ENCODE assay signal across 11 cellular contexts in the genomic region with DNA sequence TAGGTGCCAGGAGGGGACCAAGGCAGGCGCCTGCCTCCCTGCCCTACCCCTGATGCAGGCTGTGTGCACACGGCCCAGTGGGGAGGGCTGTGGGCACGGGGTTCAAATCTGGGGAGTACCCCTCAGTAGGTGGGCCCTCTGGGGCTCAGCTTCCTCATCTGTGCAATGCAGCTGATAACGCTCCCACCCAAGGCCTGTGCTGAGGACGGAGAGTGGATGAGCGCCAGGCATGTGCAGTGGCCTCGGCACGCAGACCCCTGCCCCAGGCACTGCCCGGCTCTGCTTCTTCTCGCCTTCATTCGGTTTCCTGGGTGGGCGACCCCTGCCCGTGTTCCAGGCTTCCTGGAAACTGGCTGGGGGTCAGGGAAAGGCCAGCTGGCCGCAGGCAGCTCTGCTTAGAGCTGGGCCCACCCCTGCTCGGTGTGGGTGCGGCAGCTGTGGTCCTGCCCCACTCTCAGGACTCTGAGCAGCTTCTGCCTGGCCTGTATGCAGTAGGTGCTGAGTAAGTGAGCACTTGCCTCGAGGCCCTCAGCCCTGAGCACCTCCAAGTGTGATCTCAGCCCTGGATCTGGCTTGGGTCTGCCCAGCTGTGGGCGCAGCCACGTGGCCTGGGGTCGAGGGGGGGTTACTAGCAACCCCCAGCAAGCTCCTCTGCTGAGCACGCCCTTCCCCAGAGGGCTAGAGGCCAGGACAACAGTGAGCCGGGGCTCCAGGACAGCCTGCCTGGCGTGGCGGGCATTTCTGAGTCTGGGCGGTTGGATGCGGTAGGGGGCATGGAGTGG. TPM values are rescaled to one million over a fixed set of nuclear protein-coding genes. Genes with fewer than 3 reads are reported as not detected.
A peak's percentile ranks its signal among the peaks of the same experiment; 100 is the strongest.
DNase-seq lines count a peak whose midpoint lies in the region; ATAC-seq and TF ChIP-seq lines count a peak whose summit lies in the region.
"Had no signal": no experiment of that assay in that cellular context is flagged by ENCODE, and none has a peak within 500 bp of the region (broad histone marks: within the 10 kb centered on the region; RNA-seq: fewer than 3 reads in every experiment).

No MANE protein-coding gene starts in this region.

- no peaks in the 10 kb centered on the region for H3K36me3 Mint-ChIP-seq in GM23338 (ENCODE audit: low read depth)
- no peaks in the 10 kb centered on the region for H3K36me3 Mint-ChIP-seq in naive thymus-derived CD8-positive, alpha-beta T cell
- H3K36me3 Mint-ChIP-seq: CD4-positive, CD25-positive, alpha-beta regulatory T cell had no signal

- no peaks in the 10 kb centered on the region for H4K20me1 ChIP-seq in GM23338 (replicated peaks; ENCODE audit: insufficient read depth)

- TF ChIP-seq CTCF in GM23338 (conservative IDR thresholded peaks at IDR 0.05; ENCODE audit: low read depth in 2 of 2) (no peak), VCaP (conservative IDR thresholded peaks at IDR 0.05) (no peak), GM10248 (IDR thresholded peaks at IDR 0.05; ENCODE audit: control extremely low read depth, extremely low read depth, low read depth, missing control alignments) (no peak)

- H3K9me3 Mint-ChIP-seq in GM23338: no peaks in the 10 kb centered on the region
- H3K9me3 Mint-ChIP-seq in naive thymus-derived CD8-positive, alpha-beta T cell: no peaks in the 10 kb centered on the region
- H3K9me3 Mint-ChIP-seq: CD4-positive, CD25-positive, alpha-beta regulatory T cell; dendritic cell treated with granulocyte-macrophage colony-stimulating factor and Interleukin-4, amounts not matched to agents 40 ng/mL and 50 ng/mL, for 4 days had no signal

- no peak overlapping the region for H3K27ac ChIP-seq in GM23338 (ENCODE audit: low read depth)
- peak overlapping the region; percentile 99; the same call in 1 of the 2 replicates for H3K27ac ChIP-seq in VCaP

- H3K4me1 Mint-ChIP-seq in GM23338: peaks cover 5% of the 10 kb centered on the region; the same call in 1 of the 3 replicates
- peaks cover 7 to 41% (median 28%) of the 10 kb centered on the region in 4 donors for H3K4me1 Mint-ChIP-seq in naive thymus-derived CD8-positive, alpha-beta T cell

- H3K4me1 ChIP-seq in GM23338 (ENCODE audit: insufficient read depth): peaks cover 16% of the 10 kb centered on the region; the same call in 1 of the 2 replicates

- no peak overlapping the region for H2AFZ ChIP-seq in GM23338

- no peak for ATAC-seq in GM23338
- no peak for ATAC-seq in naive thymus-derived CD8-positive, alpha-beta T cell
- no peak for ATAC-seq in GM19351 (IDR thresholded peaks at IDR 0.05; ENCODE audit: unreplicated experiment)
- no peak for ATAC-seq in GM18505 (IDR thresholded peaks at IDR 0.05; ENCODE audit: unreplicated experiment)

- CTCF ChIA-PET in GM10248 (lab: Yijun Ruan, JAX): interaction anchor here (1.3 kb wide), 1 partner anchor 10 kb away, joined by 3 read pairs; no protein-coding TSS in a partner anchor

- H3K27me3 ChIP-seq in GM23338 (ENCODE audit: insufficient read depth): peaks cover 12% of the 10 kb centered on the region; the same call in 1 of the 2 replicates

- peaks cover 20% of the 10 kb centered on the region for H3K27me3 Mint-ChIP-seq in GM23338 (ENCODE audit: insufficient read depth, low read depth, poor library complexity)
- no peaks in the 10 kb centered on the region for H3K27me3 Mint-ChIP-seq in naive thymus-derived CD8-positive, alpha-beta T cell

- DNase-seq in GM23338 (ENCODE audit: low spot score) (no peak), GM10248 (ENCODE audit: extremely low spot score) (no peak)
- DNase-seq in naive thymus-derived CD8-positive, alpha-beta T cell: no peak
- DNase-seq: activated CD4-positive, CD25-positive, alpha-beta regulatory T cell treated with anti-CD3 and anti-CD28 coated beads, Interleukin-2, amount 50 U/mL, for 72 hours had no signal

- H3K79me2 ChIP-seq in GM23338 (replicated peaks; ENCODE audit: insufficient read depth): no peaks in the 10 kb centered on the region

- H3K36me3 ChIP-seq in GM23338 (ENCODE audit: insufficient read depth): no peaks in the 10 kb centered on the region

- H3F3A ChIP-seq in GM23338 (replicated peaks; ENCODE audit: low read depth): peaks cover 7% of the 10 kb centered on the region; the same call in 1 of the 2 replicates

- POLR2A ChIA-PET in naive thymus-derived CD8-positive, alpha-beta T cell (lab: Charles Lee): interaction anchor here (0.5 to 13.3 kb wide), 4 partner anchors 14 to 310 kb away, joined by 3 to 528 read pairs (median 72); a partner anchor contains a TSS
- POLR2A ChIA-PET in GM10248 (lab: Yijun Ruan, JAX): no interaction called here

- H3K9me2 ChIP-seq in GM23338 (ENCODE audit: insufficient read depth): no peaks in the 10 kb centered on the region

- TF ChIP-seq POLR2A in GM18505 (IDR thresholded peaks at IDR 0.05; ENCODE audit: borderline replicate concordance, extremely low read depth, insufficient read depth, insufficient read length): no peak

- no peak overlapping the region for H3K27ac Mint-ChIP-seq in GM23338
- peak overlapping the region in 5 of 10 donors; percentile 24 to 81 (median 36) for H3K27ac Mint-ChIP-seq in naive thymus-derived CD8-positive, alpha-beta T cell

- H3K4me3 Mint-ChIP-seq in GM23338: no peak overlapping the region
- peak overlapping the region in 6 of 10 donors; percentile 16 to 61 (median 40) for H3K4me3 Mint-ChIP-seq in naive thymus-derived CD8-positive, alpha-beta T cell
- H3K4me3 Mint-ChIP-seq: dendritic cell treated with granulocyte-macrophage colony-stimulating factor and Interleukin-4, amounts not matched to agents 40 ng/mL and 50 ng/mL, for 4 days had no signal

- H3K4me3 ChIP-seq in GM23338: peak overlapping the region; percentile 34; the same call in 1 of the 2 replicates
- H3K4me3 ChIP-seq: skin epidermis had no signal

- H3K4me2 ChIP-seq in GM23338: peak overlapping the region; percentile 65; the same call in 1 of the 2 replicates

TF ChIP-seq in GM23338, 12 proteins besides CTCF, POLR2A, EP300 and RAD21 (continues in another document):
- no peak for TF ChIP-seq POLR2AphosphoS5 (IDR thresholded peaks at IDR 0.05; ENCODE audit: low read depth)
- no peak for TF ChIP-seq JUNB (IDR thresholded peaks at IDR 0.05; ENCODE audit: unreplicated experiment)

RNA-seq across cellular contexts. Expression of a gene that starts 11.9 kb away (rescaled TPM):
- total RNA-seq in GM23338 (2014; rRNA removed; shearing (Covaris generic)): 0.85 TPM in 1 of 2 replicates, not detected in the other
- not detected in 2 replicates for polyA plus RNA-seq in GM23338 (2016; fragmentation: Nextera tagmentation; extraction: Ambion mirVana)
- total RNA-seq in naive thymus-derived CD8-positive, alpha-beta T cell: 100 to 1,000 TPM; 187 to 190 TPM
- polyA plus RNA-seq in naive thymus-derived CD8-positive, alpha-beta T cell: 10 to 100 TPM; 45.8 to 61.6 (median 48.9) TPM

RNA-seq across cellular contexts. Expression of a gene that starts 14.2 kb away (rescaled TPM):
- total RNA-seq in GM23338 (2014; rRNA removed; shearing (Covaris generic)): 0.21 TPM in 1 of 2 replicates, not detected in the other
- polyA plus RNA-seq in GM23338 (2016; fragmentation: Nextera tagmentation; extraction: Ambion mirVana): 0.16 TPM in 1 of 2 replicates, not detected in the other
- under 1 TPM in 1 of 2 experiments, not detected in 1; 0.30 TPM for total RNA-seq in naive thymus-derived CD8-positive, alpha-beta T cell
- polyA plus RNA-seq in naive thymus-derived CD8-positive, alpha-beta T cell: not detected
- total RNA-seq: CD4-positive, CD25-positive, alpha-beta regulatory T cell; OCI-LY7 had no signal
- polyA plus RNA-seq: CD4-positive, CD25-positive, alpha-beta regulatory T cell had no signal

RNA-seq across cellular contexts. Expression of a gene that starts 17.9 kb away (rescaled TPM):
- total RNA-seq in GM23338 (2014; rRNA removed; shearing (Covaris generic)): 31.2 and 43.7 TPM in 2 replicates
- 25.4 and 25.8 TPM in 2 replicates for polyA plus RNA-seq in GM23338 (2016; fragmentation: Nextera tagmentation; extraction: Ambion mirVana)
- 100 to 1,000 TPM; 149 to 155 TPM for total RNA-seq in naive thymus-derived CD8-positive, alpha-beta T cell
- polyA plus RNA-seq in naive thymus-derived CD8-positive, alpha-beta T cell: 10 to 100 TPM in 2 of 3 donors, 1 to 10 TPM in 1; 9.0 to 31.7 (median 13.4) TPM

RNA-seq across cellular contexts. Expression of a gene that starts 42.3 kb away (rescaled TPM):
- total RNA-seq in GM23338 (2014; rRNA removed; shearing (Covaris generic)): 35.1 and 44.0 TPM in 2 replicates
- polyA plus RNA-seq in GM23338 (2016; fragmentation: Nextera tagmentation; extraction: Ambion mirVana): 25.5 and 25.6 TPM in 2 replicates
- total RNA-seq in naive thymus-derived CD8-positive, alpha-beta T cell: 10 to 100 TPM; 39.6 to 45.4 TPM
- 10 to 100 TPM; 20.6 to 37.5 (median 27.4) TPM for polyA plus RNA-seq in naive thymus-derived CD8-positive, alpha-beta T cell

Comparison
In these comparisons a context has a peak if more than half of its experiments do, and no peak if none do; other contexts are left out.
1. RNA of a gene that starts 11.9 kb away (total RNA-seq): 187 to 190 TPM in naive thymus-derived CD8-positive, alpha-beta T cell; 0.85 TPM in GM23338; every median in the first group is over 100 times any median in the second.